In genomic region chr19:18361646-18362045, GRCh38 we compare ENCODE assay signal across 1 cellular context.
TF ChIP-seq lines count a peak whose summit lies in the region.

No MANE protein-coding gene starts in this region.

TF ChIP-seq in H1, 55 proteins besides CTCF, POLR2A, EP300 and RAD21:
- TF ChIP-seq MAX (IDR thresholded peaks at IDR 0.05) (no peak), BRCA1 (IDR thresholded peaks at IDR 0.05; ENCODE audit: low read depth, low read length) (no peak), RXRA (IDR thresholded peaks at IDR 0.05; ENCODE audit: insufficient read depth, low read depth, low read length) (no peak), POLR2AphosphoS5 (IDR thresholded peaks at IDR 0.05; ENCODE audit: low read depth, low read length) (no peak), SIX5 (IDR thresholded peaks at IDR 0.05; ENCODE audit: low read depth, low read length) (no peak), POU5F1 (IDR thresholded peaks at IDR 0.05; ENCODE audit: low read depth, low read length) (no peak), FOSL1 (IDR thresholded peaks at IDR 0.05; ENCODE audit: insufficient read depth, low read depth, low read length) (no peak), JUN (IDR thresholded peaks at IDR 0.05; ENCODE audit: low read depth, low read length) (no peak), RFX5 (IDR thresholded peaks at IDR 0.05; ENCODE audit: borderline replicate concordance, low read depth, low read length) (no peak), TAF7 (optimal IDR thresholded peaks at IDR 0.05; ENCODE audit: borderline replicate concordance, low read depth, low read length) (no peak), CREB1 (IDR thresholded peaks at IDR 0.05) (no peak), SRF (IDR thresholded peaks at IDR 0.05; ENCODE audit: low read depth, low read length) (no peak), JUND (IDR thresholded peaks at IDR 0.05; ENCODE audit: low read length) (no peak), TCF12 (IDR thresholded peaks at IDR 0.05; ENCODE audit: low read depth, low read length) (no peak)
TF ChIP-seq in H1: peak in this region for 0.
